ENCODE assay signal across 8 cellular contexts in genomic region chr7:45768516-45769394, GRCh38.
DNase-seq lines count a peak whose midpoint lies in the region; ATAC-seq and TF ChIP-seq lines count a peak whose summit lies in the region.
"Not testable (repeated sequence)": the region's sequence is repeated elsewhere in the genome, so short reads cannot be mapped to it uniquely, and the experiment has no call there.

No MANE protein-coding gene starts in this region.

- H3K9me3 Mint-ChIP-seq in central memory CD8-positive, alpha-beta T cell, result not testable (repeated sequence)

- peak; percentile 6 for TF ChIP-seq CTCF in AG09309 (IDR thresholded peaks at IDR 0.05; ENCODE audit: control insufficient read depth, insufficient read depth, low read depth, low read length, missing control alignments)

- peaks cover 10% of the 10 kb centered on the region for H3K36me3 Mint-ChIP-seq in central memory CD8-positive, alpha-beta T cell (ENCODE audit: insufficient read depth)

- peak overlapping the region; percentile 91 for H3K4me3 ChIP-seq in AG09309 (ENCODE audit: control insufficient read depth, low read depth, low read length)

- not testable (repeated sequence) for H3K27me3 Mint-ChIP-seq in central memory CD8-positive, alpha-beta T cell

- H3K4me3 Mint-ChIP-seq in central memory CD8-positive, alpha-beta T cell, result peak overlapping the region; percentile 91

- H3K27ac Mint-ChIP-seq in central memory CD8-positive, alpha-beta T cell (ENCODE audit: low read depth), result peak overlapping the region; percentile 97

- ATAC-seq in GM19023 (IDR thresholded peaks at IDR 0.05; ENCODE audit: unreplicated experiment) (peak; percentile 100), HG03196 (IDR thresholded peaks at IDR 0.05; ENCODE audit: unreplicated experiment) (peak; percentile 100)
- peak; percentile 99 for ATAC-seq in central memory CD8-positive, alpha-beta T cell (replicated peaks; ENCODE audit: extremely low read depth, poor library complexity, severe bottlenecking)

- DNase-seq in AG09309 (ENCODE audit: low read depth) (peak; percentile 88), NCI-H226 (peak; percentile 100), iris pigment epithelial cell (ENCODE audit: low read depth) (peak; percentile 99)
- peak; percentile 93 to 96 (median 96) for DNase-seq in activated CD4-positive, CD25-positive, alpha-beta regulatory T cell (lab: John Stamatoyannopoulos, UW)
- peak; percentile 96 for DNase-seq in central memory CD8-positive, alpha-beta T cell (ENCODE audit: low spot score in 2 of 2)
- peak; percentile 96 to 98 for DNase-seq in stimulated activated CD4-positive, alpha-beta T cell treated with anti-CD3 and anti-CD28 coated beads, Interleukin-12 subunit alpha, Interleukin-12 subunit beta, amount 100 ng/mL, for 24 hours (ENCODE audit: low read depth in 2 of 2)

- not testable (repeated sequence) for H3K4me1 Mint-ChIP-seq in central memory CD8-positive, alpha-beta T cell

Comparison
In these comparisons a context has a peak if more than half of its experiments do, and no peak if none do; other contexts are left out.
1. Peak in every context shown above with its lines: DNase-seq, ATAC-seq and H3K4me3 ChIP-seq.